20 cellular contexts compared by ENCODE assay signal in genomic region chr1:38094711-38095336, GRCh38. TPM values are rescaled to one million over a fixed set of nuclear protein-coding genes. Genes with fewer than 3 reads are reported as not detected.
"Had no signal": no experiment of that assay in that cellular context is flagged by ENCODE, and none has a peak within 500 bp of the region (broad histone marks: within the 10 kb centered on the region; RNA-seq: fewer than 3 reads in every experiment).

No MANE protein-coding gene starts in this region.

- H3K4me1 ChIP-seq: ascending aorta, heart left ventricle, transverse colon had no signal

- DNase-seq: activated CD4-positive, alpha-beta T cell treated with anti-CD3 and anti-CD28 coated beads for 1 hour; activated CD4-positive, alpha-beta T cell treated with anti-CD3 and anti-CD28 coated beads, Interleukin-2, amount 50 U/mL, for 1 hour; activated CD8-positive, alpha-beta T cell treated with anti-CD3 and anti-CD28 coated beads, Interleukin-2, amount 10 ng/mL, durations not matched to agents 7 days and 5 days; activated gamma-delta T cell; heart left ventricle; islet precursor cell; left cardiac atrium; nucleus accumbens; small intestine; stimulated activated CD4-positive, alpha-beta T cell treated with anti-CD3 and anti-CD28 coated beads, Interleukin-15, amount 100 ng/mL, for 24 hours; stimulated activated CD4-positive, alpha-beta T cell treated with anti-CD3 and anti-CD28 coated beads, Interleukin-2, amount 100 ng/mL, for 48 hours; stimulated activated CD8-positive, alpha-beta memory T cell treated with anti-CD3 and anti-CD28 coated beads, Interleukin-4, amount 100 ng/mL, for 48 hours; stimulated activated naive B cell treated with anti-CD40 and anti-IgM and Interleukin-4, amounts not matched to agents 10 μg/mL and 1 μg/mL and 100 μg/mL, for 72 hours; transverse colon; WERI-Rb-1 had no signal

- ATAC-seq: activated CD8-positive, alpha-beta T cell treated with anti-CD3 and anti-CD28 coated beads, Interleukin-2, amount 10 ng/mL, durations not matched to agents 7 days and 5 days; activated naive CD4-positive, alpha-beta T cell treated with anti-CD3 and anti-CD28 coated beads, Interleukin-2, amount 50 U/mL, for 72 hours; heart left ventricle; left cardiac atrium; sciatic nerve; stimulated activated naive B cell treated with anti-CD40 and anti-IgM and Interleukin-4, amounts not matched to agents 10 μg/mL and 1 μg/mL and 100 μg/mL, for 72 hours had no signal

- H3K27me3 ChIP-seq: ascending aorta had no signal

- H3K27ac ChIP-seq: ascending aorta, coronary artery, heart left ventricle, transverse colon, WERI-Rb-1 had no signal

- H3K4me3 ChIP-seq: ascending aorta, coronary artery, heart left ventricle, transverse colon had no signal

- H3K36me3 ChIP-seq: ascending aorta, heart left ventricle, transverse colon, WERI-Rb-1 had no signal

- H3K9me3 ChIP-seq: ascending aorta, heart left ventricle, transverse colon had no signal

RNA-seq across cellular contexts. Expression of gene POU3F1, which starts 48.2 kb away (rescaled TPM):
- total RNA-seq: activated CD8-positive, alpha-beta T cell treated with anti-CD3 and anti-CD28 coated beads, Interleukin-2, amount 10 ng/mL, durations not matched to agents 7 days and 5 days; activated naive CD4-positive, alpha-beta T cell treated with anti-CD3 and anti-CD28 coated beads, Interleukin-2, amount 50 U/mL, for 72 hours; ascending aorta; epithelial cell of proximal tubule; transverse colon had no signal
